Comparison of ENCODE assay signal across 27 cellular contexts in the genomic region with DNA sequence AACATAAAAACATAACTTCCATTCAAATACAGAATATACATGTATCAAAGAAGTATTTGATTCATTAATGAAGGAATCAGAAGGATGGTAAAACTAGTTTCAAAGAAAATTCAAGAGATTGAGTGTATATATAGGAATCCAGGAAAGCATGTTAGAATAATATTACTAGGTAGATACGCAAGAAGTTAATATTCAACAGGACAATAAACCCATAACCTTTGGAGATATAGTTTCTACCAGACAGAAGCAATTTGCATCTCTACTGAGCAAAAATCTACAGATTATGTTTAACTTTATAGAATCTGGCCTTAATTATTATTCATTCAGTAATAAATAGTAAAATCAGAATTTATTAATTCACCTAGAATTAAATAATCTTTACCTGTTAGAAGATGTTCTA.
"Had no signal": no experiment of that assay in that cellular context is flagged by ENCODE, and none has a peak within 500 bp of the region (broad histone marks: within the 10 kb centered on the region; RNA-seq: fewer than 3 reads in every experiment).

No MANE protein-coding gene starts in this region.

- H3K9me3 ChIP-seq: colonic mucosa, esophagus muscularis mucosa, esophagus squamous epithelium, gastrocnemius medialis, gastroesophageal sphincter, heart left ventricle had no signal

- H3K27me3 ChIP-seq: colonic mucosa, dorsolateral prefrontal cortex, esophagus muscularis mucosa, esophagus squamous epithelium, foreskin keratinocyte, gastrocnemius medialis, gastroesophageal sphincter, heart left ventricle had no signal

- H3K4me3 ChIP-seq: colonic mucosa, coronary artery, dorsolateral prefrontal cortex, esophagus muscularis mucosa, esophagus squamous epithelium, gastrocnemius medialis, gastroesophageal sphincter, heart left ventricle had no signal

- H3K4me1 ChIP-seq: colonic mucosa, esophagus muscularis mucosa, esophagus squamous epithelium, foreskin keratinocyte, gastrocnemius medialis, gastroesophageal sphincter, heart left ventricle had no signal

- DNase-seq: colonic mucosa; cortex of kidney; dermis blood vessel endothelial cell; dorsolateral prefrontal cortex; effector CD4-positive, alpha-beta T cell; effector CD8-positive, alpha-beta T cell; effector memory CD4-positive, alpha-beta T cell; effector memory CD8-positive, alpha-beta T cell; endodermal cell; erythroblast; esophagus squamous epithelium; foreskin fibroblast; foreskin keratinocyte; foreskin melanocyte; gastrocnemius medialis; glutamatergic neuron; head of caudate nucleus; heart left ventricle had no signal

- H3K36me3 ChIP-seq: colonic mucosa, esophagus muscularis mucosa, esophagus squamous epithelium, gastrocnemius medialis, gastroesophageal sphincter, heart left ventricle had no signal

- H3K27ac ChIP-seq: colonic mucosa, coronary artery, epithelial cell of prostate, esophagus muscularis mucosa, esophagus squamous epithelium, foreskin keratinocyte, gastrocnemius medialis, gastroesophageal sphincter, heart left ventricle had no signal

- ATAC-seq: effector memory CD8-positive, alpha-beta T cell; esophagus mucosa; foreskin keratinocyte; gastrocnemius medialis; gastroesophageal sphincter; heart left ventricle had no signal

- FAIRE-seq: colon, endometrium, endothelial cell of umbilical vein, frontal cortex had no signal
